In the genomic region with DNA sequence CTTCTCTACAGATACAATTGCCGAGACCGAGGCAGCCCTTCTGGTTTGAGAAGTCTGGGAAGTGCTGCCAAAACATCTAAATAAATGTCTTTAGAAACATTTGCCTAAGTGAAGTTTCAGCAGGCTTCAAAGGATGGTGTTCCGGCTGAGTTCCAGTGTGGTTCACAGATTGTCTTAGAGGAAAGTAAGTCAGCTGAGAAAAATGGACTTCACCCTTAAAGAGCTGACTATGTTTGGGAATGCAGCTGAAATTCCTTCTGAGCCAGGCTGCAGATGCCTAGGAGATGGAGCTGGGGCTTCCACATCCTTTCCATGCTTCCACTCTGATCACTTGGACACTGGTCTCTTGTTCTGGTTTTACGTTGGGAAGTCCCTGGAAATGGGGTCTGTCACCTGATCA, we compare ENCODE assay signal across 17 cellular contexts.
"Had no signal": no experiment of that assay in that cellular context is flagged by ENCODE, and none has a peak within 500 bp of the region (broad histone marks: within the 10 kb centered on the region; RNA-seq: fewer than 3 reads in every experiment).

No MANE protein-coding gene starts in this region.

- H3K4me1 ChIP-seq: breast epithelium, pancreas, tibial nerve had no signal

- H3K4me3 ChIP-seq: breast epithelium, dorsolateral prefrontal cortex, esophagus muscularis mucosa, hepatocyte, lung, pancreas, tibial nerve had no signal

- H3K9me3 ChIP-seq: breast epithelium, esophagus muscularis mucosa, pancreas, tibial nerve had no signal

- H3K4me3 Mint-ChIP-seq: activated CD8-positive, alpha-beta memory T cell treated with anti-CD3 and anti-CD28 coated beads, Interleukin-2, amount 10 ng/mL, durations not matched to agents 7 days and 5 days; activated naive CD4-positive, alpha-beta T cell treated with anti-CD3 and anti-CD28 coated beads, Interleukin-2, amount 50 U/mL, for 24 hours; activated T-cell treated with anti-CD3 and anti-CD28 coated beads, Interleukin-2, amount 50 U/mL, for 24 hours; stimulated activated effector memory CD8-positive, alpha-beta T cell treated with anti-CD3 and anti-CD28 coated beads, Interleukin-12 subunit alpha, Interleukin-12 subunit beta, amount 100 ng/mL, for 72 hours had no signal

- ATAC-seq: activated CD8-positive, alpha-beta memory T cell treated with anti-CD3 and anti-CD28 coated beads, Interleukin-2, amount 10 ng/mL, durations not matched to agents 7 days and 5 days; pancreas; stimulated activated effector memory CD8-positive, alpha-beta T cell treated with anti-CD3 and anti-CD28 coated beads, Interleukin-12 subunit alpha, Interleukin-12 subunit beta, amount 100 ng/mL, for 72 hours had no signal

- H3K9me3 Mint-ChIP-seq: activated naive CD4-positive, alpha-beta T cell treated with anti-CD3 and anti-CD28 coated beads, Interleukin-2, amount 50 U/mL, for 24 hours; activated T-cell treated with anti-CD3 and anti-CD28 coated beads, Interleukin-2, amount 50 U/mL, for 24 hours; stimulated activated effector memory CD8-positive, alpha-beta T cell treated with anti-CD3 and anti-CD28 coated beads, Interleukin-12 subunit alpha, Interleukin-12 subunit beta, amount 100 ng/mL, for 72 hours had no signal

- H3K27ac ChIP-seq: breast epithelium, esophagus muscularis mucosa, hepatocyte, pancreas, tibial nerve had no signal

- H3K27ac Mint-ChIP-seq: activated CD8-positive, alpha-beta memory T cell treated with anti-CD3 and anti-CD28 coated beads, Interleukin-2, amount 10 ng/mL, durations not matched to agents 7 days and 5 days; activated naive CD4-positive, alpha-beta T cell treated with anti-CD3 and anti-CD28 coated beads, Interleukin-2, amount 50 U/mL, for 24 hours; activated T-cell treated with anti-CD3 and anti-CD28 coated beads, Interleukin-2, amount 50 U/mL, for 24 hours; stimulated activated effector memory CD8-positive, alpha-beta T cell treated with anti-CD3 and anti-CD28 coated beads, Interleukin-12 subunit alpha, Interleukin-12 subunit beta, amount 100 ng/mL, for 72 hours had no signal

- H3K27me3 ChIP-seq: breast epithelium, dorsolateral prefrontal cortex, esophagus muscularis mucosa, hepatocyte, pancreas, tibial nerve had no signal

- H3K36me3 Mint-ChIP-seq: activated CD8-positive, alpha-beta memory T cell treated with anti-CD3 and anti-CD28 coated beads, Interleukin-2, amount 10 ng/mL, durations not matched to agents 7 days and 5 days; activated naive CD4-positive, alpha-beta T cell treated with anti-CD3 and anti-CD28 coated beads, Interleukin-2, amount 50 U/mL, for 24 hours; stimulated activated effector memory CD8-positive, alpha-beta T cell treated with anti-CD3 and anti-CD28 coated beads, Interleukin-12 subunit alpha, Interleukin-12 subunit beta, amount 100 ng/mL, for 72 hours had no signal

- DNase-seq: activated CD4-positive, alpha-beta T cell treated with anti-CD3 and anti-CD28 coated beads, Interleukin-2, amount 50 U/mL, for 4 hours; activated CD4-positive, CD25-positive, alpha-beta regulatory T cell treated with anti-CD3 and anti-CD28 coated beads, Interleukin-2, amount 50 U/mL, for 72 hours; activated CD8-positive, alpha-beta memory T cell treated with anti-CD3 and anti-CD28 coated beads, Interleukin-2, amount 10 ng/mL, durations not matched to agents 7 days and 5 days; activated effector memory CD4-positive, alpha-beta T cell treated with Interleukin-2 at 50 U/mL for 16 hours; activated T-cell treated with anti-CD3 and anti-CD28 coated beads, Interleukin-2, amount 50 U/mL, for 24 hours; dorsolateral prefrontal cortex; foreskin fibroblast; pancreas; small intestine; T-helper 9 cell had no signal

- H3K4me1 Mint-ChIP-seq: activated CD8-positive, alpha-beta memory T cell treated with anti-CD3 and anti-CD28 coated beads, Interleukin-2, amount 10 ng/mL, durations not matched to agents 7 days and 5 days; activated naive CD4-positive, alpha-beta T cell treated with anti-CD3 and anti-CD28 coated beads, Interleukin-2, amount 50 U/mL, for 24 hours; stimulated activated effector memory CD8-positive, alpha-beta T cell treated with anti-CD3 and anti-CD28 coated beads, Interleukin-12 subunit alpha, Interleukin-12 subunit beta, amount 100 ng/mL, for 72 hours had no signal

- H3K36me3 ChIP-seq: breast epithelium, esophagus muscularis mucosa, pancreas, tibial nerve had no signal
